22 cellular contexts compared by ENCODE assay signal in genomic region chr9:131663288-131663687, GRCh38.
A peak's percentile ranks its signal among the peaks of the same experiment; 100 is the strongest.
DNase-seq lines count a peak whose midpoint lies in the region; ATAC-seq and TF ChIP-seq lines count a peak whose summit lies in the region.
"Had no signal": no experiment of that assay in that cellular context is flagged by ENCODE, and none has a peak within 500 bp of the region (broad histone marks: within the 10 kb centered on the region; RNA-seq: fewer than 3 reads in every experiment).

No MANE protein-coding gene starts in this region.

- no peak overlapping the region for H3K9ac ChIP-seq in trophoblast cell (ENCODE audit: low read length)
- H3K9ac ChIP-seq: parathyroid adenoma had no signal

- H3K27me3 ChIP-seq in trophoblast cell (ENCODE audit: insufficient read depth, low read length), result no peaks in the 10 kb centered on the region
- H3K27me3 ChIP-seq: tibial artery had no signal

- peak overlapping the region; percentile 86 for H3K27ac Mint-ChIP-seq in activated naive CD4-positive, alpha-beta T cell treated with anti-CD3 and anti-CD28 coated beads, Interleukin-2, amount 50 U/mL, for 24 hours
- H3K27ac Mint-ChIP-seq in activated naive CD8-positive, alpha-beta T cell treated with anti-CD3 and anti-CD28 coated beads for 36 hours, result peak overlapping the region; percentile 13
- H3K27ac Mint-ChIP-seq: activated naive CD4-positive, alpha-beta T cell treated with anti-CD3 and anti-CD28 coated beads for 36 hours; CD8-positive, alpha-beta T cell had no signal

- H3K23ac ChIP-seq in trophoblast cell (ENCODE audit: low read length), result no peak overlapping the region

- H3K4me3 Mint-ChIP-seq in activated naive CD4-positive, alpha-beta T cell treated with anti-CD3 and anti-CD28 coated beads, Interleukin-2, amount 50 U/mL, for 24 hours, result peak overlapping the region; percentile 12
- no peak overlapping the region for H3K4me3 Mint-ChIP-seq in activated naive CD8-positive, alpha-beta T cell treated with anti-CD3 and anti-CD28 coated beads for 36 hours
- H3K4me3 Mint-ChIP-seq: activated naive CD4-positive, alpha-beta T cell treated with anti-CD3 and anti-CD28 coated beads for 36 hours; CD8-positive, alpha-beta T cell had no signal

- H2BK12ac ChIP-seq in trophoblast cell (ENCODE audit: low read length), result no peak overlapping the region

- no peak overlapping the region for H4K8ac ChIP-seq in trophoblast cell (ENCODE audit: low read depth, low read length)

- in situ Hi-C loops in G401 (cut with HindIII; ENCODE audit: low sequenced_read_pairs), result no loop called here

- H3K4ac ChIP-seq in trophoblast cell (ENCODE audit: low read depth, low read length), result peak overlapping the region; percentile 67

- H3K4me3 ChIP-seq in OCI-LY7 (ENCODE audit: low read depth, low read length, poor library complexity, severe bottlenecking) (peak overlapping the region; percentile 40), trophoblast cell (ENCODE audit: low read depth, low read length) (no peak overlapping the region)
- H3K4me3 ChIP-seq: tibial artery had no signal

- H4K12ac ChIP-seq in trophoblast cell (ENCODE audit: low read depth, low read length), result no peak overlapping the region

- CTCF ChIA-PET in OCI-LY7 (lab: Charles Lee; ENCODE audit: unreplicated experiment), result interaction anchor here (0.6 kb wide), 1 partner anchor 42 kb away, joined by 3 read pairs; no protein-coding TSS in a partner anchor

- H3K4me1 Mint-ChIP-seq in activated naive CD4-positive, alpha-beta T cell treated with anti-CD3 and anti-CD28 coated beads, Interleukin-2, amount 50 U/mL, for 24 hours, result peaks cover 87% of the 10 kb centered on the region
- H3K4me1 Mint-ChIP-seq in activated naive CD8-positive, alpha-beta T cell treated with anti-CD3 and anti-CD28 coated beads for 36 hours, result peaks cover 59% of the 10 kb centered on the region

- peaks cover 70% of the 10 kb centered on the region for H3K36me3 ChIP-seq in OCI-LY7 (ENCODE audit: insufficient read depth, low read length)
- H3K36me3 ChIP-seq in trophoblast cell (ENCODE audit: control insufficient read depth in 1 of 2, insufficient read depth in 2 of 2, low read length in 2 of 2), result peaks cover 0 to 4% of the 10 kb centered on the region in 2 experiments
- H3K36me3 ChIP-seq: tibial artery had no signal

- H3K4me2 ChIP-seq in OCI-LY7 (ENCODE audit: low read length) (peak overlapping the region; percentile 83), trophoblast cell (ENCODE audit: low read length) (no peak overlapping the region)

- no peaks in the 10 kb centered on the region for H3K9me2 ChIP-seq in OCI-LY7 (ENCODE audit: insufficient read depth, low read length)

- peaks cover 13% of the 10 kb centered on the region; the same call in 1 of the 2 replicates for H4K20me1 ChIP-seq in OCI-LY7 (ENCODE audit: insufficient read depth, low read length)

- POLR2A ChIA-PET in OCI-LY7 (lab: Charles Lee), result interaction anchor here (0.5 to 3.0 kb wide), 7 partner anchors 12 to 76 kb away, joined by 3 to 17 read pairs (median 3); no protein-coding TSS in a partner anchor

- no peak overlapping the region for H2AK5ac ChIP-seq in trophoblast cell (ENCODE audit: low read length)

- H3K9me3 Mint-ChIP-seq in activated naive CD4-positive, alpha-beta T cell treated with anti-CD3 and anti-CD28 coated beads, Interleukin-2, amount 50 U/mL, for 24 hours, result no peaks in the 10 kb centered on the region
- H3K9me3 Mint-ChIP-seq in activated naive CD8-positive, alpha-beta T cell treated with anti-CD3 and anti-CD28 coated beads for 36 hours, result no peaks in the 10 kb centered on the region
- H3K9me3 Mint-ChIP-seq: activated naive CD4-positive, alpha-beta T cell treated with anti-CD3 and anti-CD28 coated beads for 36 hours; CD8-positive, alpha-beta T cell; naive B cell had no signal

- H4K91ac ChIP-seq in trophoblast cell (ENCODE audit: low read depth, low read length), result no peak overlapping the region

- BruUV-seq in OCI-LY7 (replicated peaks; lab: Mats Ljungman, UMichigan), result no TSS peak

- no peak for TF ChIP-seq CTCF in OCI-LY7 (conservative IDR thresholded peaks at IDR 0.05; ENCODE audit: low read length)

- no peak overlapping the region for H3K18ac ChIP-seq in trophoblast cell (ENCODE audit: low read length)

- no peaks in the 10 kb centered on the region for H3K9me3 ChIP-seq in OCI-LY7 (ENCODE audit: low read length)
- no peaks in the 10 kb centered on the region for H3K9me3 ChIP-seq in trophoblast cell (ENCODE audit: insufficient read depth, low read depth, low read length)
- H3K9me3 ChIP-seq: tibial artery had no signal

- intact Hi-C loops in OCI-LY7 (cut with micrococcal nuclease; ENCODE audit: unreplicated experiment), result no loop called here

- no peak overlapping the region for H2BK120ac ChIP-seq in trophoblast cell (ENCODE audit: insufficient read depth, low read length, poor library complexity)

- H3K36me3 Mint-ChIP-seq in activated naive CD4-positive, alpha-beta T cell treated with anti-CD3 and anti-CD28 coated beads, Interleukin-2, amount 50 U/mL, for 24 hours, result peaks cover 5% of the 10 kb centered on the region
- peaks cover 16% of the 10 kb centered on the region for H3K36me3 Mint-ChIP-seq in activated naive CD8-positive, alpha-beta T cell treated with anti-CD3 and anti-CD28 coated beads for 36 hours

- DNase-seq in activated naive CD4-positive, alpha-beta T cell treated with Interleukin-2 at 50 U/mL for 16 hours, result no peak
- DNase-seq in OCI-LY7 (ENCODE audit: low spot score), result no peak
- no peak for DNase-seq in activated naive CD8-positive, alpha-beta T cell treated with anti-CD3 and anti-CD28 coated beads for 36 hours
- DNase-seq in trophoblast cell, result no peak
- no peak for DNase-seq in pons (ENCODE audit: low spot score)
- no peak for DNase-seq in G401 (ENCODE audit: low spot score)
- DNase-seq: activated naive CD4-positive, alpha-beta T cell treated with anti-CD3 and anti-CD28 coated beads for 36 hours; CD8-positive, alpha-beta T cell; cerebellar nuclear complex; DMS79 treated with DMSO at 0.1 percent for 48 hours; effector CD8-positive, alpha-beta T cell; KBM-7; mammary epithelial cell; naive B cell; NCI-H2171 treated with DMSO at 0.1 percent for 48 hours; SHP77; stimulated activated naive CD4-positive, alpha-beta T cell; tibial artery had no signal

- no peak for ATAC-seq in HG02759 (IDR thresholded peaks at IDR 0.05; ENCODE audit: unreplicated experiment)
- ATAC-seq: CD8-positive, alpha-beta T cell; esophagus mucosa had no signal

- H3K79me2 ChIP-seq in OCI-LY7 (ENCODE audit: insufficient read depth, low read depth, low read length) (peaks cover 100% of the 10 kb centered on the region), trophoblast cell (ENCODE audit: control insufficient read depth, insufficient read depth, low read length, poor library complexity) (peaks cover 4% of the 10 kb centered on the region)

- peaks cover 6% of the 10 kb centered on the region for H3K79me1 ChIP-seq in trophoblast cell (ENCODE audit: low read length)

- H2AFZ ChIP-seq in OCI-LY7 (ENCODE audit: low read length), result no peak overlapping the region
- no peak overlapping the region for H2AFZ ChIP-seq in trophoblast cell (ENCODE audit: insufficient read depth, low read length, poor library complexity)
- H2AFZ ChIP-seq: parathyroid adenoma had no signal

- H3K14ac ChIP-seq in trophoblast cell (ENCODE audit: low read length), result no peak overlapping the region

- H3K27ac ChIP-seq in OCI-LY7 (ENCODE audit: low read depth, low read length, poor library complexity, severe bottlenecking), result peak overlapping the region; percentile 53
- no peak overlapping the region for H3K27ac ChIP-seq in trophoblast cell (ENCODE audit: low read depth, low read length)
- H3K27ac ChIP-seq: parathyroid adenoma, tibial artery had no signal

- WGBS in trophoblast cell (ENCODE audit: extremely low coverage, insufficient coverage, insufficient read length), result no CpG with 5 or more reads among the region's 5 CpGs

- peaks cover 99% of the 10 kb centered on the region for H3K4me1 ChIP-seq in OCI-LY7 (ENCODE audit: insufficient read depth, low read length, poor library complexity, severe bottlenecking)
- peaks cover 11 to 19% of the 10 kb centered on the region in 2 experiments for H3K4me1 ChIP-seq in trophoblast cell (ENCODE audit: control insufficient read depth in 1 of 2, insufficient read depth in 2 of 2, low read length in 2 of 2)
- H3K4me1 ChIP-seq: parathyroid adenoma had no signal

- H3K27me3 Mint-ChIP-seq in activated naive CD4-positive, alpha-beta T cell treated with anti-CD3 and anti-CD28 coated beads, Interleukin-2, amount 50 U/mL, for 24 hours, result no peaks in the 10 kb centered on the region
- no peaks in the 10 kb centered on the region for H3K27me3 Mint-ChIP-seq in activated naive CD8-positive, alpha-beta T cell treated with anti-CD3 and anti-CD28 coated beads for 36 hours
- H3K27me3 Mint-ChIP-seq: naive B cell had no signal

- H2BK5ac ChIP-seq in trophoblast cell (ENCODE audit: low read depth, low read length, poor library complexity), result no peak overlapping the region
